In the genomic region with DNA sequence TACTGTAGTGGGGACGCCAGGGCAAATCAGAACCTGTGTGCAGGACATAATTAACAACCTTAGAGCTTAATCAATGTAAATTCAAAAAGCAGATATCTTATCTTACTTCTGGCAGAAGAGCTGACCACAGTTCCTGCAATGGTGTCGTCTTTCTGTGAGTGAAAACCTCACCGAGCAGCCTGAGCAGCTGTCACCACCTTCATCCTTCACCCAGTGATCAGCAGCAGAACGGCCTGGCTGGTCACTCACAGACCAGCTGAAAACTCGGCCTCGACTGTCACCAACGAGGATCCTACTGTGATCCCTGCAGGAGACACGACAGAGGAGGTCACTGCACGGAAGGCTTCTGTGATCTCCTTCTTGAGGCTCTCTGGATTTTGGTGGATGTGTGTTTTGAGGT, we compare ENCODE assay signal across 34 cellular contexts.
"Had no signal": no experiment of that assay in that cellular context is flagged by ENCODE, and none has a peak within 500 bp of the region (broad histone marks: within the 10 kb centered on the region; RNA-seq: fewer than 3 reads in every experiment).

No MANE protein-coding gene starts in this region.

- H3K27ac Mint-ChIP-seq: activated CD4-positive, alpha-beta memory T cell treated with anti-CD3 and anti-CD28 coated beads for 36 hours; activated CD4-positive, alpha-beta T cell treated with anti-CD3 and anti-CD28 coated beads, Interleukin-2, amount 10 ng/mL, durations not matched to agents 24 days and 14 days; activated naive CD4-positive, alpha-beta T cell treated with anti-CD3 and anti-CD28 coated beads for 36 hours; activated T-helper 1 cell treated with anti-CD3 and anti-CD28 coated beads, Interleukin-12 subunit alpha, Interleukin-12 subunit beta, Interleukin-2, Interleukin-4 antibody, amounts not matched to agents 30 ng/mL and 10 ng/mL and 1 ng/mL, durations not matched to agents 14 hours and 24 hours and 36 hours; immature natural killer cell; nephron; stimulated activated memory B cell treated with anti-CD40 and anti-IgM and Interleukin-4, amounts not matched to agents 10 μg/mL and 1 μg/mL and 100 μg/mL, for 72 hours; stimulated activated naive CD8-positive, alpha-beta T cell treated with anti-CD3 and anti-CD28 coated beads, Interleukin-15, amount 100 ng/mL, for 72 hours; T-helper 1 cell treated with Interleukin-12 subunit alpha and Interleukin-12 subunit beta and Interleukin-4 antibody, amounts not matched to agents 30 μg/mL and 1 μg/mL, for 36 hours; type B pancreatic cell had no signal

- H3K4me3 Mint-ChIP-seq: activated CD4-positive, alpha-beta memory T cell treated with anti-CD3 and anti-CD28 coated beads for 36 hours; activated CD4-positive, alpha-beta T cell treated with anti-CD3 and anti-CD28 coated beads, Interleukin-2, amount 10 ng/mL, durations not matched to agents 24 days and 14 days; activated naive CD4-positive, alpha-beta T cell treated with anti-CD3 and anti-CD28 coated beads for 36 hours; activated T-helper 1 cell treated with anti-CD3 and anti-CD28 coated beads, Interleukin-12 subunit alpha, Interleukin-12 subunit beta, Interleukin-2, Interleukin-4 antibody, amounts not matched to agents 30 ng/mL and 10 ng/mL and 1 ng/mL, durations not matched to agents 14 hours and 24 hours and 36 hours; immature natural killer cell; nephron; stimulated activated memory B cell treated with anti-CD40 and anti-IgM and Interleukin-4, amounts not matched to agents 10 μg/mL and 1 μg/mL and 100 μg/mL, for 72 hours; stimulated activated naive CD8-positive, alpha-beta T cell treated with anti-CD3 and anti-CD28 coated beads, Interleukin-15, amount 100 ng/mL, for 72 hours; T-helper 1 cell treated with Interleukin-12 subunit alpha and Interleukin-12 subunit beta and Interleukin-4 antibody, amounts not matched to agents 30 μg/mL and 1 μg/mL, for 36 hours; type B pancreatic cell had no signal

- H3K27ac ChIP-seq: coronary artery, gastrocnemius medialis, neutrophil, uterus, WERI-Rb-1 had no signal

- H3K36me3 Mint-ChIP-seq: activated CD4-positive, alpha-beta memory T cell treated with anti-CD3 and anti-CD28 coated beads for 36 hours; immature natural killer cell; stimulated activated memory B cell treated with anti-CD40 and anti-IgM and Interleukin-4, amounts not matched to agents 10 μg/mL and 1 μg/mL and 100 μg/mL, for 72 hours had no signal

- DNase-seq: activated CD4-positive, alpha-beta memory T cell treated with anti-CD3 and anti-CD28 coated beads for 36 hours; activated CD4-positive, alpha-beta T cell treated with anti-CD3 and anti-CD28 coated beads, Interleukin-2, amount 10 ng/mL, durations not matched to agents 24 days and 14 days; activated CD4-positive, CD25-positive, alpha-beta regulatory T cell treated with anti-CD3 and anti-CD28 coated beads, Interleukin-2, amount 50 U/mL, for 72 hours; activated CD8-positive, alpha-beta memory T cell treated with anti-CD3 and anti-CD28 coated beads, Interleukin-2, amount 50 U/mL, for 4 hours; activated effector memory CD4-positive, alpha-beta T cell treated with anti-CD3 and anti-CD28 coated beads, Interleukin-2, amount 50 U/mL, for 16 hours; activated naive CD4-positive, alpha-beta T cell treated with anti-CD3 and anti-CD28 coated beads for 36 hours; activated T-cell treated with anti-CD3 and anti-CD28 coated beads, Interleukin-2, amount 50 U/mL, for 1 hour; amniotic stem cell; cerebellar nuclear complex; dorsolateral prefrontal cortex; effector memory CD4-positive, alpha-beta T cell; erythroblast; gastrocnemius medialis; hypothalamus; immature natural killer cell; kidney; mucosa of descending colon; small intestine; stimulated activated CD4-positive, alpha-beta T cell treated with anti-CD3 and anti-CD28 coated beads, Interleukin-4, amount 100 ng/mL, for 4 hours; stimulated activated CD8-positive, alpha-beta memory T cell treated with anti-CD3 and anti-CD28 coated beads, Interleukin-4, amount 100 ng/mL, for 48 hours; stimulated activated naive CD8-positive, alpha-beta T cell treated with anti-CD3 and anti-CD28 coated beads, Interleukin-15, amount 100 ng/mL, for 72 hours; substantia nigra; SW 1271; T-helper 9 cell; uterus; WERI-Rb-1 had no signal

- H3K9me3 ChIP-seq: gastrocnemius medialis, mucosa of descending colon, neutrophil, uterus had no signal

- H3K4me1 ChIP-seq: uterus had no signal

- H3K27me3 Mint-ChIP-seq: stimulated activated memory B cell treated with anti-CD40 and anti-IgM and Interleukin-4, amounts not matched to agents 10 μg/mL and 1 μg/mL and 100 μg/mL, for 72 hours; type B pancreatic cell had no signal

- H3K9me3 Mint-ChIP-seq: activated CD4-positive, alpha-beta memory T cell treated with anti-CD3 and anti-CD28 coated beads for 36 hours; activated CD4-positive, alpha-beta T cell treated with anti-CD3 and anti-CD28 coated beads, Interleukin-2, amount 10 ng/mL, durations not matched to agents 24 days and 14 days; activated naive CD4-positive, alpha-beta T cell treated with anti-CD3 and anti-CD28 coated beads for 36 hours; activated T-helper 1 cell treated with anti-CD3 and anti-CD28 coated beads, Interleukin-12 subunit alpha, Interleukin-12 subunit beta, Interleukin-2, Interleukin-4 antibody, amounts not matched to agents 30 ng/mL and 10 ng/mL and 1 ng/mL, durations not matched to agents 14 hours and 24 hours and 36 hours; nephron; stimulated activated memory B cell treated with anti-CD40 and anti-IgM and Interleukin-4, amounts not matched to agents 10 μg/mL and 1 μg/mL and 100 μg/mL, for 72 hours; stimulated activated naive CD8-positive, alpha-beta T cell treated with anti-CD3 and anti-CD28 coated beads, Interleukin-15, amount 100 ng/mL, for 72 hours; T-helper 1 cell treated with Interleukin-12 subunit alpha and Interleukin-12 subunit beta and Interleukin-4 antibody, amounts not matched to agents 30 μg/mL and 1 μg/mL, for 36 hours; type B pancreatic cell had no signal

- H3K4me1 Mint-ChIP-seq: stimulated activated memory B cell treated with anti-CD40 and anti-IgM and Interleukin-4, amounts not matched to agents 10 μg/mL and 1 μg/mL and 100 μg/mL, for 72 hours had no signal

- H3K27me3 ChIP-seq: dorsolateral prefrontal cortex, gastrocnemius medialis, neutrophil, uterus had no signal

- H3K36me3 ChIP-seq: uterus had no signal

- H3K4me3 ChIP-seq: coronary artery, dorsolateral prefrontal cortex, gastrocnemius medialis, lung, mucosa of descending colon, uterus had no signal
